9 cellular contexts compared by ENCODE assay signal in genomic region chr5:1652873-1653707, GRCh38.
DNase-seq lines count a peak whose midpoint lies in the region; ATAC-seq and TF ChIP-seq lines count a peak whose summit lies in the region.
"Had no signal": no experiment of that assay in that cellular context is flagged by ENCODE, and none has a peak within 500 bp of the region (broad histone marks: within the 10 kb centered on the region; RNA-seq: fewer than 3 reads in every experiment).

No MANE protein-coding gene starts in this region.

- TF ChIP-seq CTCF in Caco-2 (IDR thresholded peaks at IDR 0.05; ENCODE audit: insufficient read depth in 1 of 2, low read depth in 1 of 2, low read length in 1 of 2, severe bottlenecking in 1 of 2, unreplicated experiment in 1 of 2) (no peak), nephron (IDR thresholded peaks at IDR 0.05; ENCODE audit: unreplicated experiment in 3 of 3) (no peak)

- H3K36me3 ChIP-seq in Caco-2 (ENCODE audit: control insufficient read depth, insufficient read depth, low read length): no peaks in the 10 kb centered on the region
- H3K36me3 ChIP-seq: right lobe of liver had no signal

- H3K4me3 Mint-ChIP-seq in Caco-2 (ENCODE audit: unreplicated experiment) (peak overlapping the region; percentile 40), nephron (peak overlapping the region in 2 of 3 experiments; percentile 19 to 31)
- H3K4me3 Mint-ChIP-seq in activated T-helper 17 cell treated with anti-CD3 and anti-CD28 coated beads, Interleukin-2, amount 50 U/mL, for 72 hours: peak overlapping the region; percentile 45

- H3K27ac Mint-ChIP-seq in Caco-2 (ENCODE audit: unreplicated experiment): no peak overlapping the region
- no peak overlapping the region for H3K27ac Mint-ChIP-seq in activated T-helper 17 cell treated with anti-CD3 and anti-CD28 coated beads, Interleukin-2, amount 50 U/mL, for 72 hours
- H3K27ac Mint-ChIP-seq in nephron: no peak overlapping the region

- H3K27me3 Mint-ChIP-seq in Caco-2 (ENCODE audit: insufficient read depth, unreplicated experiment) (peaks cover 18% of the 10 kb centered on the region), nephron (ENCODE audit: low read depth) (peaks cover 79% of the 10 kb centered on the region)
- H3K27me3 Mint-ChIP-seq in activated T-helper 17 cell treated with anti-CD3 and anti-CD28 coated beads, Interleukin-2, amount 50 U/mL, for 72 hours: peaks cover 21% of the 10 kb centered on the region

- H3K4me1 Mint-ChIP-seq in Caco-2 (ENCODE audit: low read depth, unreplicated experiment) (no peaks in the 10 kb centered on the region), nephron (no peaks in the 10 kb centered on the region)
- no peaks in the 10 kb centered on the region for H3K4me1 Mint-ChIP-seq in activated T-helper 17 cell treated with anti-CD3 and anti-CD28 coated beads, Interleukin-2, amount 50 U/mL, for 72 hours

- POLR2A ChIA-PET in Caco-2 (lab: Charles Lee): no interaction called here

- no TSS peak for BruUV-seq in Caco-2 (replicated peaks; lab: Mats Ljungman, UMichigan)

- no peak overlapping the region for H3K4me3 ChIP-seq in Caco-2 (ENCODE audit: low read depth, low read length)
- H3K4me3 ChIP-seq: right lobe of liver had no signal

- no peaks in the 10 kb centered on the region for H3K36me3 Mint-ChIP-seq in Caco-2 (ENCODE audit: insufficient read depth, unreplicated experiment)
- H3K36me3 Mint-ChIP-seq in activated T-helper 17 cell treated with anti-CD3 and anti-CD28 coated beads, Interleukin-2, amount 50 U/mL, for 72 hours (ENCODE audit: low read depth): no peaks in the 10 kb centered on the region
- H3K36me3 Mint-ChIP-seq in nephron (ENCODE audit: low read depth): no peaks in the 10 kb centered on the region

- H3K9me3 ChIP-seq in Caco-2: no peaks in the 10 kb centered on the region
- H3K9me3 ChIP-seq: right lobe of liver had no signal

- DNase-seq in Caco-2 (peak in 1 of 2 experiments; percentile 43), kidney glomerular epithelial cell (lab: John Stamatoyannopoulos, UW) (no peak), epidermal melanocyte (ENCODE audit: insufficient read length, low spot score) (no peak), KG1 (lab: John Stamatoyannopoulos, UW) (no peak)
- DNase-seq: right lobe of liver had no signal

- intact Hi-C loops in Caco-2 (cut with micrococcal nuclease; ENCODE audit: unreplicated experiment): no loop called here

- H3K4me1 ChIP-seq in Caco-2: no peaks in the 10 kb centered on the region
- H3K4me1 ChIP-seq: right lobe of liver had no signal

- ATAC-seq in GM19452 (IDR thresholded peaks at IDR 0.05; ENCODE audit: unreplicated experiment) (peak; percentile 44), HG03457 (IDR thresholded peaks at IDR 0.05; ENCODE audit: unreplicated experiment) (peak; percentile 12)
- ATAC-seq in activated T-helper 17 cell treated with anti-CD3 and anti-CD28 coated beads, Interleukin-2, amount 50 U/mL, for 72 hours (replicated peaks): peak; percentile 57

- CTCF ChIA-PET in Caco-2 (lab: Charles Lee): interaction anchor here (0.6 to 1.1 kb wide), 3 partner anchors 8 to 72 kb away, joined by 3 to 4 read pairs (median 3); no protein-coding TSS in a partner anchor

- no peaks in the 10 kb centered on the region for H3K27me3 ChIP-seq in Caco-2 (replicated peaks; ENCODE audit: control insufficient read depth, insufficient read depth, low read length)

- no peaks in the 10 kb centered on the region for H3K9me3 Mint-ChIP-seq in Caco-2 (ENCODE audit: unreplicated experiment)
- H3K9me3 Mint-ChIP-seq in activated T-helper 17 cell treated with anti-CD3 and anti-CD28 coated beads, Interleukin-2, amount 50 U/mL, for 72 hours: no peaks in the 10 kb centered on the region
- H3K9me3 Mint-ChIP-seq in nephron: no peaks in the 10 kb centered on the region
